In the genomic region with DNA sequence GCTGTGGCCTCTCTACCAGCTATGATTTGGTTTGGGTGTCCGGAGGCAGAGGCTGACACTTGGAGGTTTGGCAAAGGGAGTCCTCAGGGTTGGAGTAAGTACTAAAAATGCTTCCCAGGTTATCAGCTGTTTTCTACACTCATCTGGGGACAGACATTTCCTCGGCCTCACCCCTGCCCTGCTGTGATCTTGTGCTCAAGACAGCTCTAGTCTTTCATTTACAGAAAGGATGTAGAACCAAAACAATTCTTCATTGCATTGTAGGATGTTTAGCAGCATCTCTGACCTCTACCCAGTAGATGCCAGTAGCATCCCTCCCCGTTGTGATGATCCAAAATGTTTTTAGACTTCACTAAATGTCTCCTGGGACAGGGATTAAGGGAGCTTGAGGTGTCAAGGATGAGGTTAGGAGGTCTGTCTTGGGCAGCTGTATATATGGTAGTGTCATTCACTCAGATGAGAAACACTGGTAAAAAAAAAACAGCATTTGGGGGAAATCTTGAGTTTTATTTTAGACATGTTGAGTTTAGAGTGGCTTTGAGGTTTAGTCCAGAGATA, we compare ENCODE assay signal across 20 cellular contexts. TPM values are rescaled to one million over a fixed set of nuclear protein-coding genes. Genes with fewer than 3 reads are reported as not detected.
DNase-seq lines count a peak whose midpoint lies in the region; FAIRE-seq and TF ChIP-seq lines count a peak whose summit lies in the region.
"Had no signal": no experiment of that assay in that cellular context is flagged by ENCODE, and none has a peak within 500 bp of the region (broad histone marks: within the 10 kb centered on the region; RNA-seq: fewer than 3 reads in every experiment).

No MANE protein-coding gene starts in this region.

- peaks cover 56% of the 10 kb centered on the region for H3K4me1 ChIP-seq in skeletal muscle satellite cell (ENCODE audit: control insufficient read depth, insufficient read depth, low read length)
- H3K4me1 ChIP-seq: gastroesophageal sphincter, SJSA1, vagina had no signal

- no peaks in the 10 kb centered on the region for H3K9me3 ChIP-seq in skeletal muscle satellite cell (replicated peaks; ENCODE audit: low read length)
- H3K9me3 ChIP-seq: gastroesophageal sphincter, SJSA1, vagina had no signal

- H3K4me3 Mint-ChIP-seq in activated T-cell treated with anti-CD3 and anti-CD28 coated beads, Interleukin-2, amount 50 U/mL, for 24 hours, result peak overlapping the region; percentile 28
- H3K4me3 Mint-ChIP-seq in activated naive CD8-positive, alpha-beta T cell, result peak overlapping the region; percentile 75
- H3K4me3 Mint-ChIP-seq: HFFc6 had no signal

- no peaks in the 10 kb centered on the region for H3K27me3 Mint-ChIP-seq in activated T-cell treated with anti-CD3 and anti-CD28 coated beads, Interleukin-2, amount 50 U/mL, for 24 hours
- H3K27me3 Mint-ChIP-seq in activated naive CD8-positive, alpha-beta T cell, result no peaks in the 10 kb centered on the region

- FAIRE-seq in H54 (lab: Jason Lieb, UNC), result peak; percentile 38

- DNase-seq in activated T-cell treated with anti-CD3 and anti-CD28 coated beads, Interleukin-2, amount 50 U/mL, for 24 hours, result no peak
- DNase-seq in activated T-cell treated with anti-CD3 and anti-CD28 coated beads, Interleukin-2, amount 50 U/mL, for 48 hours, result no peak
- DNase-seq in H54 (ENCODE audit: insufficient read length, low spot score) (no peak), germinal center (ENCODE audit: low spot score) (no peak), NCI-H1417 (lab: John Stamatoyannopoulos, UW) (no peak), NOMO-1 treated with dmso at 0.1 percent for 144 hours (lab: John Stamatoyannopoulos, UW; ENCODE audit: unreplicated experiment) (no peak)
- DNase-seq: amygdala, DND-41, HFFc6, left cardiac atrium, mesendoderm, NCI-H1436 treated with DMSO at 0.1 percent for 48 hours, substantia nigra had no signal

- no peaks in the 10 kb centered on the region for H3K36me3 ChIP-seq in skeletal muscle satellite cell (ENCODE audit: insufficient read depth, low read length)
- H3K36me3 ChIP-seq: cardiac muscle cell, gastroesophageal sphincter, SJSA1, vagina had no signal

- H3K27ac Mint-ChIP-seq in activated T-cell treated with anti-CD3 and anti-CD28 coated beads, Interleukin-2, amount 50 U/mL, for 24 hours, result peak overlapping the region; percentile 99
- H3K27ac Mint-ChIP-seq in activated naive CD8-positive, alpha-beta T cell, result peak overlapping the region; percentile 99
- H3K27ac Mint-ChIP-seq: HFFc6 had no signal

- H3K9ac ChIP-seq in skeletal muscle satellite cell (ENCODE audit: low read depth, low read length), result peak overlapping the region; percentile 60

- H3K4me3 ChIP-seq in skeletal muscle satellite cell (ENCODE audit: low read length), result no peak overlapping the region
- H3K4me3 ChIP-seq: cardiac muscle cell, gastroesophageal sphincter, SJSA1, vagina had no signal

- TF ChIP-seq POLR2A in H54 (IDR thresholded peaks at IDR 0.05; ENCODE audit: low read depth, low read length), result no peak

- H3K36me3 Mint-ChIP-seq in activated T-cell treated with anti-CD3 and anti-CD28 coated beads, Interleukin-2, amount 50 U/mL, for 24 hours (ENCODE audit: low read depth), result peaks cover 96% of the 10 kb centered on the region
- peaks cover 58% of the 10 kb centered on the region for H3K36me3 Mint-ChIP-seq in activated naive CD8-positive, alpha-beta T cell

- peaks cover 9% of the 10 kb centered on the region for H3K9me3 Mint-ChIP-seq in activated T-cell treated with anti-CD3 and anti-CD28 coated beads, Interleukin-2, amount 50 U/mL, for 24 hours
- no peaks in the 10 kb centered on the region for H3K9me3 Mint-ChIP-seq in activated naive CD8-positive, alpha-beta T cell (ENCODE audit: low read depth)
- H3K9me3 Mint-ChIP-seq: HFFc6 had no signal

- H3K27me3 ChIP-seq in skeletal muscle satellite cell (ENCODE audit: control insufficient read depth, insufficient read depth, low read length), result no peaks in the 10 kb centered on the region
- H3K27me3 ChIP-seq: cardiac muscle cell, gastroesophageal sphincter, SJSA1, vagina had no signal

- H3K4me1 Mint-ChIP-seq in activated T-cell treated with anti-CD3 and anti-CD28 coated beads, Interleukin-2, amount 50 U/mL, for 24 hours (ENCODE audit: low read depth), result peaks cover 98% of the 10 kb centered on the region
- peaks cover 94% of the 10 kb centered on the region for H3K4me1 Mint-ChIP-seq in activated naive CD8-positive, alpha-beta T cell (ENCODE audit: low read depth)

- H3K4me2 ChIP-seq in skeletal muscle satellite cell (ENCODE audit: low read length), result no peak overlapping the region

RNA-seq across cellular contexts. Expression of a gene that starts 26.6 kb away (rescaled TPM):
- not detected in 2 replicates for total RNA-seq in skeletal muscle satellite cell (2012; rRNA removed)
- total RNA-seq: cardiac muscle cell, HFFc6, MCF 10A, SJSA1 had no signal
